ENCODE assay signal across 23 cellular contexts in the genomic region with DNA sequence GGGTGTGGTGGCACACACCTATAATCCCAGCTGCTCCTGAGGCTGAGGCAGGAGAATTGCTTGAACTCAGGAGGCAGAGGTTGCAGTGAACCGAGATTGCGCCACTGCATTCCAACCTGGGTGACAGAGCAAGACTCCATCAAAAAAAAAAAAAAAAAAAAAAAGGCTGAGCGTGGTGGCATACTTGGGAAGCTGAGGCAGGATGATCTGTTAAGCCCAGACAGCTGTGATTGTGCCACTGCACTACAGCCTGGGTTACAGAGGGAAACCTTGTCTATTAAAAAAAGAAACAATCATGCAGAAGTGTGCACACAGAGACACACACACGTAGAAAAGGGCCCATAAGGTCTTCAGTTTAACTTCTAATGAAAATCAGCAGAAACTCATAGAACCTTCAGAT.
DNase-seq lines count a peak whose midpoint lies in the region; ATAC-seq, FAIRE-seq and TF ChIP-seq lines count a peak whose summit lies in the region.
"Had no signal": no experiment of that assay in that cellular context is flagged by ENCODE, and none has a peak within 500 bp of the region (broad histone marks: within the 10 kb centered on the region; RNA-seq: fewer than 3 reads in every experiment).

No MANE protein-coding gene starts in this region.

- H3K9me3 ChIP-seq in HCT116 (ENCODE audit: control insufficient read depth in 1 of 2, insufficient read depth in 1 of 2, low read depth in 1 of 2, low read length in 2 of 2) (no peaks in the 10 kb centered on the region), SJSA1 (replicated peaks) (no peaks in the 10 kb centered on the region), small intestine (ENCODE audit: control insufficient read depth, low read depth) (no peaks in the 10 kb centered on the region), neural progenitor cell (ENCODE audit: low read depth) (no peaks in the 10 kb centered on the region)
- H3K9me3 ChIP-seq: upper lobe of right lung had no signal

- peaks cover 4% of the 10 kb centered on the region for H3K36me3 Mint-ChIP-seq in neural progenitor cell
- H3K36me3 Mint-ChIP-seq: activated CD8-positive, alpha-beta memory T cell treated with anti-CD3 and anti-CD28 coated beads, Interleukin-2, amount 10 ng/mL, durations not matched to agents 7 days and 5 days; natural killer cell treated with Interleukin-12 subunit alpha and Interleukin-12 subunit beta and Interleukin-15 and Interleukin-18, amount 100 ng/mL, for 72 hours had no signal

- H3K27me3 ChIP-seq in HCT116 (ENCODE audit: insufficient read depth, low read length) (no peaks in the 10 kb centered on the region), SJSA1 (replicated peaks) (no peaks in the 10 kb centered on the region), small intestine (ENCODE audit: control insufficient read depth in 2 of 2, insufficient read depth in 2 of 2, low read length in 2 of 2) (no peaks in the 10 kb centered on the region), neural progenitor cell (no peaks in the 10 kb centered on the region)
- H3K27me3 ChIP-seq: hepatocyte, upper lobe of right lung had no signal

- no peaks in the 10 kb centered on the region for H3K9me3 Mint-ChIP-seq in neural progenitor cell
- H3K9me3 Mint-ChIP-seq: activated B cell treated with CpG ODN at 0.5 μM for 24 hours; activated T-cell treated with anti-CD3 and anti-CD28 coated beads, Interleukin-2, amount 50 U/mL, for 4 hours; central memory CD8-positive, alpha-beta T cell; effector memory CD8-positive, alpha-beta T cell; natural killer cell treated with Interleukin-12 subunit alpha and Interleukin-12 subunit beta and Interleukin-15 and Interleukin-18, amount 100 ng/mL, for 72 hours; T-helper 1 cell treated with Interleukin-12 subunit alpha and Interleukin-12 subunit beta and Interleukin-4 antibody, amounts not matched to agents 30 μg/mL and 1 μg/mL, for 36 hours had no signal

- H3K4me3 Mint-ChIP-seq in neural progenitor cell, result no peak overlapping the region
- H3K4me3 Mint-ChIP-seq: activated B cell treated with CpG ODN at 0.5 μM for 24 hours; activated CD8-positive, alpha-beta memory T cell treated with anti-CD3 and anti-CD28 coated beads, Interleukin-2, amount 10 ng/mL, durations not matched to agents 7 days and 5 days; activated T-cell treated with anti-CD3 and anti-CD28 coated beads, Interleukin-2, amount 50 U/mL, for 4 hours; central memory CD8-positive, alpha-beta T cell; effector memory CD8-positive, alpha-beta T cell; natural killer cell treated with Interleukin-12 subunit alpha and Interleukin-12 subunit beta and Interleukin-15 and Interleukin-18, amount 100 ng/mL, for 72 hours; T-helper 1 cell treated with Interleukin-12 subunit alpha and Interleukin-12 subunit beta and Interleukin-4 antibody, amounts not matched to agents 30 μg/mL and 1 μg/mL, for 36 hours had no signal

- H2AFZ ChIP-seq in HCT116 (ENCODE audit: low read depth, low read length, poor library complexity, severe bottlenecking) (no peak overlapping the region), neural progenitor cell (replicated peaks) (no peak overlapping the region)
- H2AFZ ChIP-seq: hepatocyte had no signal

- RAD21 ChIA-PET in HCT116 (lab: Charles Lee; ENCODE audit: low non-redundant PET in 1 of 2, low total read pairs in 2 of 2, uncharacterized antibody in 2 of 2, unreplicated experiment in 2 of 2), result interaction anchor here in 1 of 2 experiments (1.0 kb wide), 1 partner anchor 9 kb away, joined by 3 read pairs; no protein-coding TSS in a partner anchor

- peaks cover 6 to 33% of the 10 kb centered on the region in 2 experiments for H3K4me1 ChIP-seq in HCT116 (ENCODE audit: control insufficient read depth in 1 of 2, insufficient read depth in 2 of 2, low read length in 2 of 2)
- H3K4me1 ChIP-seq in SJSA1 (replicated peaks), result peaks cover 40% of the 10 kb centered on the region
- peaks cover 0 to 3% of the 10 kb centered on the region in 2 donors for H3K4me1 ChIP-seq in small intestine (ENCODE audit: control insufficient read depth in 2 of 2, insufficient read depth in 1 of 2, low read depth in 1 of 2, low read length in 1 of 2)
- peaks cover 8% of the 10 kb centered on the region for H3K4me1 ChIP-seq in neural progenitor cell
- H3K4me1 ChIP-seq: upper lobe of right lung had no signal

- no peak for TF ChIP-seq RAD21 in HCT116 (IDR thresholded peaks at IDR 0.05; ENCODE audit: low read depth)

- H3K9ac ChIP-seq in HCT116 (ENCODE audit: low read length) (peak overlapping the region; percentile 43), neural progenitor cell (no peak overlapping the region)

- intact Hi-C loops in HCT116 (cut with micrococcal nuclease), result no loop called here

- POLR2A ChIA-PET in HCT116 (lab: Charles Lee), result no interaction called here

- H3K27ac ChIP-seq in HCT116 (ENCODE audit: low read depth, low read length) (no peak overlapping the region), SJSA1 (peak overlapping the region; percentile 57), small intestine (ENCODE audit: low read depth in 1 of 2, low read length in 1 of 2) (no peak overlapping the region), neural progenitor cell (no peak overlapping the region)
- H3K27ac ChIP-seq: upper lobe of right lung had no signal

- H3K27ac Mint-ChIP-seq in neural progenitor cell, result no peak overlapping the region
- H3K27ac Mint-ChIP-seq: activated B cell treated with CpG ODN at 0.5 μM for 24 hours; activated CD8-positive, alpha-beta memory T cell treated with anti-CD3 and anti-CD28 coated beads, Interleukin-2, amount 10 ng/mL, durations not matched to agents 7 days and 5 days; effector memory CD8-positive, alpha-beta T cell; natural killer cell treated with Interleukin-12 subunit alpha and Interleukin-12 subunit beta and Interleukin-15 and Interleukin-18, amount 100 ng/mL, for 72 hours; T-helper 1 cell treated with Interleukin-12 subunit alpha and Interleukin-12 subunit beta and Interleukin-4 antibody, amounts not matched to agents 30 μg/mL and 1 μg/mL, for 36 hours had no signal

- H3K4me3 ChIP-seq in HCT116 (replicated peaks in 1 of 2; ENCODE audit: low read depth in 1 of 2, low read length in 2 of 2), result peak overlapping the region in 1 of 2 experiments; percentile 18; a peak in 1 of 4 replicates
- H3K4me3 ChIP-seq in SJSA1, result no peak overlapping the region
- no peak overlapping the region for H3K4me3 ChIP-seq in fibroblast of mammary gland (ENCODE audit: control insufficient read depth, low read depth, low read length)
- H3K4me3 ChIP-seq in small intestine (ENCODE audit: low read depth in 1 of 2, low read length in 2 of 2), result no peak overlapping the region
- H3K4me3 ChIP-seq in neural progenitor cell, result no peak overlapping the region
- H3K4me3 ChIP-seq: hepatocyte, lung, upper lobe of right lung had no signal

- H3K4me1 Mint-ChIP-seq in neural progenitor cell, result peaks cover 6% of the 10 kb centered on the region
- H3K4me1 Mint-ChIP-seq: activated B cell treated with CpG ODN at 0.5 μM for 24 hours; activated CD8-positive, alpha-beta memory T cell treated with anti-CD3 and anti-CD28 coated beads, Interleukin-2, amount 10 ng/mL, durations not matched to agents 7 days and 5 days; central memory CD8-positive, alpha-beta T cell had no signal

- DNase-seq in HCT116 (ENCODE audit: low read depth, low spot score) (no peak), SJSA1 (ENCODE audit: low read depth in 1 of 2, low spot score in 2 of 2) (no peak), fibroblast of mammary gland (ENCODE audit: low read depth) (peak; percentile 23), small intestine (peak; percentile 23), SHP77 (lab: John Stamatoyannopoulos, UW) (no peak), neural progenitor cell (ENCODE audit: low spot score) (no peak), NCI-H2196 (lab: John Stamatoyannopoulos, UW; ENCODE audit: unreplicated experiment) (no peak)
- DNase-seq: activated B cell treated with CpG ODN at 0.5 μM for 24 hours; activated CD4-positive, alpha-beta T cell treated with anti-CD3 and anti-CD28 coated beads, Interleukin-2, amount 50 U/mL, for 1 hour; activated CD8-positive, alpha-beta memory T cell treated with anti-CD3 and anti-CD28 coated beads, Interleukin-2, amount 10 ng/mL, durations not matched to agents 7 days and 5 days; activated gamma-delta T cell treated with Interleukin-2 at 50 U/mL for 16 hours; activated T-cell treated with anti-CD3 and anti-CD28 coated beads, Interleukin-2, amount 50 U/mL, for 4 hours; C1 segment of cervical spinal cord; effector memory CD8-positive, alpha-beta T cell; GF-D8; NCI-H82; stimulated activated naive CD4-positive, alpha-beta T cell treated with Interleukin-2 at 50 U/mL for 16 hours; upper lobe of right lung had no signal

- no peaks in the 10 kb centered on the region for H4K20me1 ChIP-seq in HCT116 (ENCODE audit: insufficient read depth)
- H4K20me1 ChIP-seq in neural progenitor cell (ENCODE audit: low read depth), result peaks cover 12% of the 10 kb centered on the region

- H3K9me2 ChIP-seq in HCT116 (ENCODE audit: insufficient read depth), result no peaks in the 10 kb centered on the region

- peaks cover 11% of the 10 kb centered on the region for H3F3A ChIP-seq in neural progenitor cell (ENCODE audit: low read depth)

- WGBS in small intestine, 3 donors, result 36 to 82% (median 53%) methylated on average over 4 of the region's 4 CpGs

- no TSS peak for BruUV-seq in HCT116 (replicated peaks; lab: Mats Ljungman, UMichigan)

- peaks cover 3% of the 10 kb centered on the region for H3K27me3 Mint-ChIP-seq in neural progenitor cell (ENCODE audit: insufficient read depth, low read depth)
- H3K27me3 Mint-ChIP-seq: activated B cell treated with CpG ODN at 0.5 μM for 24 hours; natural killer cell treated with Interleukin-12 subunit alpha and Interleukin-12 subunit beta and Interleukin-15 and Interleukin-18, amount 100 ng/mL, for 72 hours had no signal

- H3K36me3 ChIP-seq in HCT116 (ENCODE audit: control insufficient read depth in 1 of 2, insufficient read depth in 2 of 2, low read length in 2 of 2), result no peaks in the 10 kb centered on the region
- H3K36me3 ChIP-seq in SJSA1, result no peaks in the 10 kb centered on the region
- H3K36me3 ChIP-seq in small intestine (ENCODE audit: control insufficient read depth in 2 of 2, insufficient read depth in 2 of 2, low read length in 2 of 2), result no peaks in the 10 kb centered on the region
- H3K36me3 ChIP-seq in neural progenitor cell, result no peaks in the 10 kb centered on the region
- H3K36me3 ChIP-seq: upper lobe of right lung had no signal

- H3K79me2 ChIP-seq in HCT116 (ENCODE audit: insufficient read depth, low read length), result no peaks in the 10 kb centered on the region
- no peaks in the 10 kb centered on the region for H3K79me2 ChIP-seq in neural progenitor cell (ENCODE audit: low read depth)

- H3K4me2 ChIP-seq in HCT116 (ENCODE audit: low read length) (peak overlapping the region; percentile 48), neural progenitor cell (no peak overlapping the region)
- H3K4me2 ChIP-seq: hepatocyte had no signal

- FAIRE-seq in small intestine (lab: Jason Lieb, UNC), result no peak

- no peak for TF ChIP-seq POLR2A in HCT116 (IDR thresholded peaks at IDR 0.05; ENCODE audit: borderline replicate concordance, extremely low read depth, insufficient read depth, insufficient read length)

- TF ChIP-seq CTCF in HCT116 (IDR thresholded peaks at IDR 0.05 in 2 of 3, conservative IDR thresholded peaks at IDR 0.05 in 1 of 3; ENCODE audit: borderline replicate concordance in 1 of 3, insufficient read depth in 1 of 3, low read depth in 2 of 3, low read length in 2 of 3), result no peak
- TF ChIP-seq CTCF in fibroblast of mammary gland (conservative IDR thresholded peaks at IDR 0.05; ENCODE audit: control insufficient read depth, insufficient read depth, low read depth, low read length), result no peak
- TF ChIP-seq CTCF in neural progenitor cell (IDR thresholded peaks at IDR 0.05), result no peak

- CTCF ChIA-PET in HCT116 (lab: Charles Lee), result no interaction called here

- peak; percentile 29; the same call in 1 of the 2 replicates for ATAC-seq in HCT116
- ATAC-seq: activated CD8-positive, alpha-beta memory T cell treated with anti-CD3 and anti-CD28 coated beads, Interleukin-2, amount 10 ng/mL, durations not matched to agents 7 days and 5 days; activated T-cell treated with anti-CD3 and anti-CD28 coated beads, Interleukin-2, amount 50 U/mL, for 4 hours; effector memory CD8-positive, alpha-beta T cell; natural killer cell treated with Interleukin-12 subunit alpha and Interleukin-12 subunit beta and Interleukin-15 and Interleukin-18, amount 100 ng/mL, for 72 hours; upper lobe of right lung had no signal

Comparison
In these comparisons a context has a peak if more than half of its experiments do, and no peak if none do; other contexts are left out.
1. DNase-seq: peak in fibroblast of mammary gland (single experiment) and small intestine (single experiment); none in HCT116 (single experiment), SJSA1 (0 of 2), SHP77 (0 of 2), neural progenitor cell (single experiment) and NCI-H2196 (single experiment).